In genomic region chr9:90099262-90099982, GRCh38 we compare ENCODE assay signal across 8 cellular contexts.
DNase-seq lines count a peak whose midpoint lies in the region; ATAC-seq and TF ChIP-seq lines count a peak whose summit lies in the region.

No MANE protein-coding gene starts in this region.

- CTCF ChIA-PET in mammary epithelial cell (lab: Charles Lee; ENCODE audit: low non-redundant PET) = interaction anchor here (0.6 to 1.0 kb wide), 5 partner anchors 11 to 501 kb away, joined by 3 to 9 read pairs (median 4); no protein-coding TSS in a partner anchor

- no TSS peak for BruUV-seq in mammary epithelial cell (replicated peaks; lab: Mats Ljungman, UMichigan)

- intact Hi-C loops in mammary epithelial cell (cut with micrococcal nuclease) = no loop called here

- H3K36me3 ChIP-seq in mammary epithelial cell (ENCODE audit: insufficient read depth, low read length) = no peaks in the 10 kb centered on the region

- ATAC-seq in GM18498 (IDR thresholded peaks at IDR 0.05; ENCODE audit: unreplicated experiment) = no peak
- ATAC-seq in HG02610 (IDR thresholded peaks at IDR 0.05; ENCODE audit: unreplicated experiment) = no peak

- no peaks in the 10 kb centered on the region for H3K4me1 ChIP-seq in mammary epithelial cell (ENCODE audit: insufficient read depth, low read length)

- no peak overlapping the region for H3K9ac ChIP-seq in mammary epithelial cell (ENCODE audit: insufficient read depth, low read length)

- no peaks in the 10 kb centered on the region for H3K27me3 ChIP-seq in mammary epithelial cell (ENCODE audit: insufficient read depth, low read length)

- DNase-seq in NCI-H146 (lab: John Stamatoyannopoulos, UW) = peak; percentile 52
- DNase-seq in mammary epithelial cell = peak; percentile 25
- DNase-seq in mucosa of gallbladder (ENCODE audit: low spot score) = peak; percentile 21
- no peak for DNase-seq in germinal center (ENCODE audit: low spot score)
- DNase-seq in dedifferentiated amniotic fluid mesenchymal stem cell (ENCODE audit: extremely low spot score) = no peak

- H3K79me2 ChIP-seq in mammary epithelial cell (ENCODE audit: insufficient read depth, low read length) = no peaks in the 10 kb centered on the region

- no peak overlapping the region for H3K4me3 ChIP-seq in mammary epithelial cell (replicated peaks in 1 of 3; ENCODE audit: insufficient read depth in 1 of 3, low read depth in 2 of 3, low read length in 3 of 3)

- TF ChIP-seq CTCF in GM12874 (IDR thresholded peaks at IDR 0.05; ENCODE audit: insufficient read depth, low read depth, low read length) (peak; percentile 27; the same call in 1 of the 2 replicates), mammary epithelial cell (conservative IDR thresholded peaks at IDR 0.05 in 1 of 2, IDR thresholded peaks at IDR 0.05 in 1 of 2; ENCODE audit: extremely low read depth in 1 of 2, insufficient read depth in 1 of 2, low read depth in 1 of 2, low read length in 2 of 2) (peak; percentile 37 to 62)

- no peaks in the 10 kb centered on the region for H3K9me3 ChIP-seq in mammary epithelial cell (replicated peaks; ENCODE audit: insufficient read depth, low read length)

- H3K4me2 ChIP-seq in mammary epithelial cell (ENCODE audit: insufficient read depth, low read depth, low read length) = no peak overlapping the region

- no peaks in the 10 kb centered on the region for H4K20me1 ChIP-seq in mammary epithelial cell (ENCODE audit: insufficient read depth, low read length)

- no peak overlapping the region for H2AFZ ChIP-seq in mammary epithelial cell (ENCODE audit: low read depth, low read length)

- dilution Hi-C loops in mammary epithelial cell (cut with HindIII; ENCODE audit: low sequenced_read_pairs) = loop anchor here (25.0 kb wide), 1 partner anchor 487 kb away; the partner anchor contains the start of gene GADD45G

- in situ Hi-C loops in mammary epithelial cell (cut with MboI; ENCODE audit: low sequenced_read_pairs in 2 of 2) = no loop called here

- WGBS in mammary epithelial cell (ENCODE audit: low coverage, missing lambda C conversion rate) = 77% methylated on average over 9 of the region's 9 CpGs

- H3K27ac ChIP-seq in mammary epithelial cell (ENCODE audit: insufficient read depth, low read depth, low read length) = no peak overlapping the region

Comparison
In these comparisons a context has a peak if more than half of its experiments do, and no peak if none do; other contexts are left out.
1. DNase-seq: peak in NCI-H146 (single experiment), mammary epithelial cell (single experiment) and mucosa of gallbladder (single experiment); none in germinal center (single experiment) and dedifferentiated amniotic fluid mesenchymal stem cell (single experiment).